ENCODE assay signal across 16 cellular contexts in genomic region chr9:87612536-87612935, GRCh38.
"Had no signal": no experiment of that assay in that cellular context is flagged by ENCODE, and none has a peak within 500 bp of the region (broad histone marks: within the 10 kb centered on the region; RNA-seq: fewer than 3 reads in every experiment).

No MANE protein-coding gene starts in this region.

- H3K4me3 Mint-ChIP-seq: activated CD8-positive, alpha-beta T cell treated with anti-CD3 and anti-CD28 coated beads, Interleukin-2, amount 10 ng/mL, durations not matched to agents 7 days and 5 days; activated naive CD8-positive, alpha-beta T cell treated with anti-CD3 and anti-CD28 coated beads, Interleukin-2, amount 50 U/mL, for 24 hours; naive thymus-derived CD4-positive, alpha-beta T cell had no signal

- H3K4me1 Mint-ChIP-seq: activated naive CD8-positive, alpha-beta T cell treated with anti-CD3 and anti-CD28 coated beads, Interleukin-2, amount 50 U/mL, for 24 hours had no signal

- H3K9me3 ChIP-seq: colonic mucosa, psoas muscle had no signal

- H3K27me3 ChIP-seq: cardiac muscle cell, colonic mucosa had no signal

- H3K4me3 ChIP-seq: cardiac muscle cell, colonic mucosa, psoas muscle had no signal

- H3K4me1 ChIP-seq: colonic mucosa, psoas muscle had no signal

- H3K27ac Mint-ChIP-seq: activated CD8-positive, alpha-beta T cell treated with anti-CD3 and anti-CD28 coated beads, Interleukin-2, amount 10 ng/mL, durations not matched to agents 7 days and 5 days; activated naive CD8-positive, alpha-beta T cell treated with anti-CD3 and anti-CD28 coated beads, Interleukin-2, amount 50 U/mL, for 24 hours; naive thymus-derived CD4-positive, alpha-beta T cell had no signal

- H3K27ac ChIP-seq: cardiac muscle cell, colonic mucosa, psoas muscle, WERI-Rb-1 had no signal

- H3K27me3 Mint-ChIP-seq: activated naive CD8-positive, alpha-beta T cell treated with anti-CD3 and anti-CD28 coated beads, Interleukin-2, amount 50 U/mL, for 24 hours had no signal

- ATAC-seq: activated CD8-positive, alpha-beta T cell treated with anti-CD3 and anti-CD28 coated beads, Interleukin-2, amount 10 ng/mL, durations not matched to agents 7 days and 5 days; activated naive CD8-positive, alpha-beta T cell treated with anti-CD3 and anti-CD28 coated beads, Interleukin-2, amount 50 U/mL, for 24 hours; naive thymus-derived CD4-positive, alpha-beta T cell; psoas muscle had no signal

- H3K36me3 ChIP-seq: cardiac muscle cell, colonic mucosa had no signal

- H3K36me3 Mint-ChIP-seq: naive thymus-derived CD4-positive, alpha-beta T cell had no signal

- DNase-seq: activated CD4-positive, alpha-beta T cell treated with anti-CD3 and anti-CD28 coated beads for 4 hours; activated CD8-positive, alpha-beta memory T cell treated with anti-CD3 and anti-CD28 coated beads, Interleukin-2, amount 50 U/mL, for 48 hours; activated CD8-positive, alpha-beta T cell treated with anti-CD3 and anti-CD28 coated beads, Interleukin-2, amount 10 ng/mL, durations not matched to agents 7 days and 5 days; activated naive CD4-positive, alpha-beta T cell treated with Interleukin-2 at 50 U/mL for 16 hours; activated naive CD8-positive, alpha-beta T cell treated with anti-CD3 and anti-CD28 coated beads, Interleukin-2, amount 50 U/mL, for 24 hours; colonic mucosa; erythroblast; hippocampal formation; naive thymus-derived CD4-positive, alpha-beta T cell; nucleus accumbens; psoas muscle; stimulated activated CD4-positive, alpha-beta T cell treated with anti-CD3 and anti-CD28 coated beads, Interleukin-12 subunit alpha, Interleukin-12 subunit beta, amount 100 ng/mL, for 4 hours; stimulated activated naive CD4-positive, alpha-beta T cell treated with Interleukin-2 at 50 U/mL for 16 hours; T-helper 1 cell; WERI-Rb-1 had no signal
